ENCODE assay signal across 8 cellular contexts in genomic region chr15:64379216-64379960, GRCh38. TPM values are rescaled to one million over a fixed set of nuclear protein-coding genes. Genes with fewer than 3 reads are reported as not detected.
DNase-seq lines count a peak whose midpoint lies in the region; ATAC-seq and TF ChIP-seq lines count a peak whose summit lies in the region.

No MANE protein-coding gene starts in this region.

- TF ChIP-seq CTCF in glutamatergic neuron (IDR thresholded peaks at IDR 0.05; ENCODE audit: partially characterized antibody, unreplicated experiment): no peak

- in situ Hi-C loops in HAP-1 (cut with MboI; ENCODE audit: low sequenced_read_pairs): no loop called here

- ATAC-seq in GM19395 (IDR thresholded peaks at IDR 0.05; ENCODE audit: unreplicated experiment): no peak

- H3K4me3 Mint-ChIP-seq in glutamatergic neuron (ENCODE audit: unreplicated experiment): peak overlapping the region; percentile 73

- H3K9me3 ChIP-seq in HAP-1 (no peaks in the 10 kb centered on the region), SJSA1 (replicated peaks) (no peaks in the 10 kb centered on the region)

- DNase-seq in Ammon's horn (ENCODE audit: low spot score): peak; percentile 15
- DNase-seq in HAP-1 (ENCODE audit: low spot score in 2 of 2): peak; percentile 45
- DNase-seq in SJSA1 (ENCODE audit: low read depth in 1 of 2, low spot score in 2 of 2): no peak
- no peak for DNase-seq in glutamatergic neuron
- no peak for DNase-seq in iPS-NIHi11 (ENCODE audit: low spot score)
- DNase-seq in SIG-M5 (lab: John Stamatoyannopoulos, UW): no peak
- no peak for DNase-seq in stimulated activated CD4-positive, alpha-beta T cell treated with anti-CD3 and anti-CD28 coated beads, Interleukin-4, amount 100 ng/mL, for 1 hour

- peaks cover 2% of the 10 kb centered on the region for H3K27me3 Mint-ChIP-seq in glutamatergic neuron (ENCODE audit: unreplicated experiment)

- H3K27me3 ChIP-seq in HAP-1 (ENCODE audit: low read depth): no peaks in the 10 kb centered on the region
- no peaks in the 10 kb centered on the region for H3K27me3 ChIP-seq in SJSA1 (replicated peaks)

- no peak overlapping the region for H3K27ac ChIP-seq in SJSA1

- H3K36me3 Mint-ChIP-seq in glutamatergic neuron (ENCODE audit: unreplicated experiment): no peaks in the 10 kb centered on the region

- peaks cover 9% of the 10 kb centered on the region for H3K4me1 Mint-ChIP-seq in glutamatergic neuron (ENCODE audit: low read depth, unreplicated experiment)

- H3K4me1 ChIP-seq in HAP-1: peaks cover 25% of the 10 kb centered on the region
- peaks cover 21% of the 10 kb centered on the region for H3K4me1 ChIP-seq in SJSA1 (replicated peaks)

- H3K4me3 ChIP-seq in HAP-1 (peak overlapping the region; percentile 60), SJSA1 (peak overlapping the region; percentile 54)

- H3K36me3 ChIP-seq in HAP-1 (replicated peaks) (peaks cover 49% of the 10 kb centered on the region), SJSA1 (peaks cover 32% of the 10 kb centered on the region)

- H3K27ac Mint-ChIP-seq in glutamatergic neuron (ENCODE audit: unreplicated experiment): no peak overlapping the region

- H3K9me3 Mint-ChIP-seq in glutamatergic neuron (ENCODE audit: unreplicated experiment): peaks cover 2% of the 10 kb centered on the region

RNA-seq across cellular contexts. Expression of gene PCLAF, which starts 1.9 kb away (rescaled TPM):
- 116 and 125 TPM in 2 replicates for total RNA-seq in SJSA1 (2014; rRNA removed; shearing (Covaris generic))
- 4.7 TPM for total RNA-seq in glutamatergic neuron (ENCODE audit: unreplicated experiment)

RNA-seq across cellular contexts. Expression of gene TRIP4, which starts 8.2 kb away (rescaled TPM):
- total RNA-seq in SJSA1 (2014; rRNA removed; shearing (Covaris generic)): 10.5 and 14.5 TPM in 2 replicates
- 48.7 TPM for total RNA-seq in glutamatergic neuron (ENCODE audit: unreplicated experiment)

RNA-seq across cellular contexts. Expression of gene CSNK1G1, which starts 23.4 kb away (rescaled TPM):
- 9.2 and 14.2 TPM in 2 replicates for total RNA-seq in SJSA1 (2014; rRNA removed; shearing (Covaris generic))
- 34.2 TPM for total RNA-seq in glutamatergic neuron (ENCODE audit: unreplicated experiment)

Comparison
In these comparisons a context has a peak if more than half of its experiments do, and no peak if none do; other contexts are left out.
1. DNase-seq: peak in Ammon's horn (single experiment) and HAP-1 (2 of 2); none in SJSA1 (0 of 2), glutamatergic neuron (single experiment), iPS-NIHi11 (single experiment), SIG-M5 (single experiment) and stimulated activated CD4-positive, alpha-beta T cell treated with anti-CD3 and anti-CD28 coated beads, Interleukin-4, amount 100 ng/mL, for 1 hour (single experiment).
2. RNA of gene PCLAF, which starts 1.9 kb away (total RNA-seq): 116 to 125 TPM in SJSA1; 4.7 TPM in glutamatergic neuron (single experiment); every median in the first group is over 10 times any median in the second.